In the genomic region with DNA sequence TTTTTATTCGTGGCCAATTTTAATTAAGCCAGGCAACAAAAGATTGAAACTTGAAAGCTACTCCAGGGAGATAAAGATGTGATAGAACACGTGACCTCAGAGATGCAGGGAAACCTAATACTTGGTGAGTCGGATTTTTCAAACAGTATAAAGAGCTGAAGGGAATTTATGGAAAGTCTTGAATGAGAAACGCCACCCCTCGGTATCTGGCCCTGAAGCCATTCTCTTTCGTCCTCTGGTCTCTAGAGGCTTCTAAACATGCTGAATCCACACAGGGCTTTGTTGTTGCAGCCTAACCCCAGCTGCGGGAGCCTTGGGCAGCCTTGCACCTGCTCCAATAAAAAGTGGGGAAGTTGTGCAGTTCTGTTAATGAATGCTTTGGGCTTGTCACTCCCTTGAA, we compare ENCODE assay signal across 24 cellular contexts. TPM values are rescaled to one million over a fixed set of nuclear protein-coding genes. Genes with fewer than 3 reads are reported as not detected.
DNase-seq lines count a peak whose midpoint lies in the region; ATAC-seq, FAIRE-seq and TF ChIP-seq lines count a peak whose summit lies in the region.
"Had no signal": no experiment of that assay in that cellular context is flagged by ENCODE, and none has a peak within 500 bp of the region (broad histone marks: within the 10 kb centered on the region; RNA-seq: fewer than 3 reads in every experiment).

No MANE protein-coding gene starts in this region.

- POLR2A ChIA-PET in HepG2 (lab: Yijun Ruan, JAX), result no interaction called here

- no peak for ATAC-seq in HepG2
- no peak for ATAC-seq in right lobe of liver
- no peak for ATAC-seq in HG02763 (IDR thresholded peaks at IDR 0.05; ENCODE audit: unreplicated experiment)
- ATAC-seq in GM21529 (IDR thresholded peaks at IDR 0.05; ENCODE audit: unreplicated experiment), result no peak
- ATAC-seq: activated CD8-positive, alpha-beta memory T cell treated with anti-CD3 and anti-CD28 coated beads, Interleukin-2, amount 10 ng/mL, durations not matched to agents 7 days and 5 days; heart left ventricle; T-helper 17 cell had no signal

- H3K27ac ChIP-seq in HepG2 (ENCODE audit: extremely low read length, insufficient read depth, low read length), result no peak overlapping the region
- no peak overlapping the region for H3K27ac ChIP-seq in right lobe of liver
- peak overlapping the region; percentile 87 for H3K27ac ChIP-seq in OCI-LY1 (ENCODE audit: low read depth, low read length, poor library complexity, severe bottlenecking)
- H3K27ac ChIP-seq: esophagus muscularis mucosa, heart left ventricle, prostate gland, RWPE1, vagina had no signal

- H3K4me3 ChIP-seq in HepG2 (replicated peaks in 1 of 3; ENCODE audit: insufficient read depth in 1 of 3, low read depth in 2 of 3, low read length in 3 of 3), result no peak overlapping the region
- H3K4me3 ChIP-seq in right lobe of liver, result no peak overlapping the region
- peak overlapping the region; percentile 87 for H3K4me3 ChIP-seq in OCI-LY1 (ENCODE audit: low read depth, low read length, poor library complexity, severe bottlenecking)
- H3K4me3 ChIP-seq: esophagus muscularis mucosa, heart left ventricle, prostate gland, vagina had no signal

- no peaks in the 10 kb centered on the region for H3K9me3 ChIP-seq in HepG2 (ENCODE audit: low read length)
- no peaks in the 10 kb centered on the region for H3K9me3 ChIP-seq in right lobe of liver
- H3K9me3 ChIP-seq in OCI-LY1 (ENCODE audit: low read length), result no peaks in the 10 kb centered on the region
- H3K9me3 ChIP-seq: Caco-2, esophagus muscularis mucosa, heart left ventricle, prostate gland, vagina had no signal

- H3K4me2 ChIP-seq in HepG2 (ENCODE audit: low read depth, low read length) (no peak overlapping the region), OCI-LY1 (ENCODE audit: low read length) (peak overlapping the region; percentile 97)

- H3K79me2 ChIP-seq in HepG2 (ENCODE audit: insufficient read depth, low read length) (no peaks in the 10 kb centered on the region), OCI-LY1 (ENCODE audit: insufficient read depth, low read length) (peaks cover 100% of the 10 kb centered on the region)

- WGBS in HepG2 (ENCODE audit: low lambda C conversion rate), result 1% methylated on average over 7 of the region's 7 CpGs
- WGBS in right lobe of liver (ENCODE audit: insufficient coverage, low coverage, low lambda C conversion rate, missing lambda C conversion rate), result 48% methylated on average over 7 of the region's 7 CpGs

- H3K9me2 ChIP-seq in OCI-LY1 (ENCODE audit: low read depth, low read length), result no peaks in the 10 kb centered on the region

- FAIRE-seq in HepG2 (lab: Jason Lieb, UNC) (no peak), frontal cortex (lab: Jason Lieb, UNC) (no peak)
- FAIRE-seq: GM18507, GM19239 had no signal

- CTCF ChIA-PET in HepG2 (lab: Yijun Ruan, JAX; ENCODE audit: low intra/inter-chr PET ratio, low total read pairs), result no interaction called here

- in situ Hi-C loops in HepG2 (cut with HindIII; ENCODE audit: extremely low pct_ligation_motif_present, low pct_unique_long_range_greater_than_20kb), result no loop called here

- no peak for TF ChIP-seq EP300 in HepG2 (IDR thresholded peaks at IDR 0.05; ENCODE audit: low read depth in 2 of 2, low read length in 2 of 2)
- TF ChIP-seq EP300 in HepG2 (CRISPR knock-in tag; IDR thresholded peaks at IDR 0.05; ENCODE audit: borderline replicate concordance), result no peak

- intact Hi-C loops in HepG2 (cut with micrococcal nuclease; ENCODE audit: unreplicated experiment) (no loop called here), right lobe of liver (cut with DNase I) (no loop called here)

- H3K27me3 ChIP-seq in HepG2 (ENCODE audit: control insufficient read depth in 1 of 2, insufficient read depth in 2 of 2, low read length in 2 of 2) (peaks cover 4 to 85% of the 10 kb centered on the region in 2 experiments; a peak in 4 of 5 replicates), right lobe of liver (no peaks in the 10 kb centered on the region), OCI-LY1 (ENCODE audit: insufficient read depth, low read length) (no peaks in the 10 kb centered on the region)
- H3K27me3 ChIP-seq: vagina had no signal

- H3F3A ChIP-seq in OCI-LY1 (ENCODE audit: insufficient read depth, low read length), result no peaks in the 10 kb centered on the region

- peaks cover 5% of the 10 kb centered on the region for H3K4me1 ChIP-seq in HepG2 (ENCODE audit: insufficient read depth, low read length)
- no peaks in the 10 kb centered on the region for H3K4me1 ChIP-seq in right lobe of liver
- peaks cover 96% of the 10 kb centered on the region for H3K4me1 ChIP-seq in OCI-LY1 (ENCODE audit: insufficient read depth, low read length, severe bottlenecking)
- H3K4me1 ChIP-seq: prostate gland had no signal

- no peak for DNase-seq in HepG2 (ENCODE audit: low spot score)
- DNase-seq in right lobe of liver, result no peak
- DNase-seq in medulla oblongata (ENCODE audit: extremely low spot score), result peak; percentile 78
- no peak for DNase-seq in frontal cortex (ENCODE audit: low spot score in 2 of 2)
- DNase-seq in activated CD8-positive, alpha-beta memory T cell treated with anti-CD3 and anti-CD28 coated beads, Interleukin-2, amount 50 U/mL, for 4 hours, result no peak
- DNase-seq: activated CD4-positive, CD25-positive, alpha-beta regulatory T cell; activated CD8-positive, alpha-beta memory T cell treated with anti-CD3 and anti-CD28 coated beads, Interleukin-2, amount 10 ng/mL, durations not matched to agents 7 days and 5 days; activated naive CD4-positive, alpha-beta T cell treated with anti-CD3 and anti-CD28 coated beads for 36 hours; Caco-2; dermis blood vessel endothelial cell; heart left ventricle; islet precursor cell; NCI-H1694; T-helper 17 cell had no signal

- H3K36me3 ChIP-seq in HepG2 (replicated peaks in 1 of 2; ENCODE audit: control insufficient read depth in 1 of 2, insufficient read depth in 2 of 2, low read length in 2 of 2) (no peaks in the 10 kb centered on the region), right lobe of liver (no peaks in the 10 kb centered on the region), OCI-LY1 (ENCODE audit: insufficient read depth, low read length) (peaks cover 89% of the 10 kb centered on the region)
- H3K36me3 ChIP-seq: esophagus muscularis mucosa, heart left ventricle, prostate gland, vagina had no signal

- H4K20me1 ChIP-seq in HepG2 (ENCODE audit: insufficient read depth, low read length), result no peaks in the 10 kb centered on the region
- H4K20me1 ChIP-seq in OCI-LY1 (ENCODE audit: insufficient read depth, low read length), result no peaks in the 10 kb centered on the region

- TF ChIP-seq RAD21 in HepG2 (CRISPR knock-in tag; IDR thresholded peaks at IDR 0.05), result no peak

- H2AFZ ChIP-seq in HepG2 (ENCODE audit: low read length) (no peak overlapping the region), OCI-LY1 (ENCODE audit: low read length) (no peak overlapping the region)

- TF ChIP-seq CTCF in HepG2 (CRISPR knock-in tag; IDR thresholded peaks at IDR 0.05), result no peak
- no peak for TF ChIP-seq CTCF in right lobe of liver (IDR thresholded peaks at IDR 0.05)
- TF ChIP-seq CTCF in OCI-LY1 (IDR thresholded peaks at IDR 0.05; ENCODE audit: low read length), result no peak

- TF ChIP-seq POLR2A in HepG2 (IDR thresholded peaks at IDR 0.05; ENCODE audit: insufficient read depth in 1 of 2, low read depth in 2 of 2, low read length in 2 of 2), result no peak
- no peak for TF ChIP-seq POLR2A in right lobe of liver (IDR thresholded peaks at IDR 0.05)

- BruUV-seq in HepG2 (replicated peaks; lab: Mats Ljungman, UMichigan), result no TSS peak

- no peak overlapping the region for H3K9ac ChIP-seq in HepG2 (ENCODE audit: insufficient read depth, low read depth, low read length)
- H3K9ac ChIP-seq in OCI-LY1 (ENCODE audit: low read length), result peak overlapping the region; percentile 25; the same call in 1 of the 2 replicates

TF ChIP-seq in HepG2, 621 proteins besides CTCF, POLR2A, EP300 and RAD21:
- peak; percentile 52; the same call in 1 of the 2 replicates for TF ChIP-seq RAD51 (IDR thresholded peaks at IDR 0.05; ENCODE audit: borderline replicate concordance)
- TF ChIP-seq ZMYM4 (CRISPR knock-in tag; IDR thresholded peaks at IDR 0.05), result no peak

RNA-seq across cellular contexts. Expression of a gene that starts 8.4 kb away (rescaled TPM):
- not detected in 2 replicates for total RNA-seq in HepG2 (2016; rRNA removed; fragmentation: Illumina TruSeq; extraction: Trizol)
- not detected in 2 replicates for total RNA-seq in HepG2 (2016; cell fraction: cytosol; rRNA removed; fragmentation: Illumina TruSeq; extraction: Trizol; ENCODE audit: low read depth)
- total RNA-seq in HepG2 (2016; cell fraction: insoluble cytoplasmic fraction; rRNA removed; fragmentation: Illumina TruSeq; extraction: Trizol), result not detected in 2 replicates
- not detected in 2 replicates for total RNA-seq in HepG2 (2016; cell fraction: membrane; rRNA removed; fragmentation: Illumina TruSeq; extraction: Trizol)
- not detected in 2 replicates for total RNA-seq in HepG2 (2016; cell fraction: nucleus; rRNA removed; fragmentation: Illumina TruSeq; extraction: Trizol)
- not detected in 2 replicates for polyA plus RNA-seq in HepG2 (2011; rRNA removed)
- not detected in 2 replicates for polyA plus RNA-seq in HepG2 (2011; cell fraction: cytosol; rRNA removed)
- not detected in 2 replicates for polyA plus RNA-seq in HepG2 (2011; cell fraction: nucleus; rRNA removed)
- not detected in 2 replicates for polyA plus RNA-seq in HepG2 (2012)
- polyA plus RNA-seq in HepG2 (2016; cell fraction: cytosol; fragmentation: Illumina TruSeq; extraction: Trizol; ENCODE audit: low read depth), result not detected in 2 replicates
- polyA plus RNA-seq in HepG2 (2016; cell fraction: insoluble cytoplasmic fraction; fragmentation: Illumina TruSeq; extraction: Trizol; ENCODE audit: low read depth), result not detected in 2 replicates
- not detected in 2 replicates for polyA plus RNA-seq in HepG2 (2016; cell fraction: membrane; fragmentation: Illumina TruSeq; extraction: Trizol; ENCODE audit: low read depth)
- polyA plus RNA-seq in HepG2 (2016; cell fraction: nucleus; fragmentation: Illumina TruSeq; extraction: Trizol; ENCODE audit: insufficient read depth, low read depth), result not detected in 2 replicates
- polyA minus RNA-seq in HepG2 (2011; rRNA and poly(A)+ RNA removed; ENCODE audit: low replicate concordance), result not detected in 2 replicates
- not detected in 2 replicates for polyA minus RNA-seq in HepG2 (2011; cell fraction: cytosol; rRNA and poly(A)+ RNA removed)
- polyA minus RNA-seq in HepG2 (2011; cell fraction: nucleus; rRNA and poly(A)+ RNA removed), result not detected in 2 replicates
- total RNA-seq in right lobe of liver, result not detected
- total RNA-seq in frontal cortex, result 9.4 TPM
- total RNA-seq: activated CD8-positive, alpha-beta memory T cell treated with anti-CD3 and anti-CD28 coated beads, Interleukin-2, amount 10 ng/mL, durations not matched to agents 7 days and 5 days; activated naive CD4-positive, alpha-beta T cell treated with anti-CD3 and anti-CD28 coated beads for 36 hours; dermis blood vessel endothelial cell; T-helper 17 cell had no signal
- polyA plus RNA-seq: AG04450 had no signal
